8 cellular contexts compared by ENCODE assay signal in genomic region chr1:40059960-40060337, GRCh38. TPM values are rescaled to one million over a fixed set of nuclear protein-coding genes. Genes with fewer than 3 reads are reported as not detected.
DNase-seq lines count a peak whose midpoint lies in the region; ATAC-seq, FAIRE-seq and TF ChIP-seq lines count a peak whose summit lies in the region.

No MANE protein-coding gene starts in this region.

- H3K27me3 ChIP-seq in OCI-LY1 (ENCODE audit: insufficient read depth, low read length) (no peaks in the 10 kb centered on the region), dorsolateral prefrontal cortex (no peaks in the 10 kb centered on the region), skeletal muscle tissue (ENCODE audit: control insufficient read depth in 3 of 3, insufficient read depth in 3 of 3, low read length in 3 of 3) (no peaks in the 10 kb centered on the region)

- peaks cover 33% of the 10 kb centered on the region for H3K79me2 ChIP-seq in OCI-LY1 (ENCODE audit: insufficient read depth, low read length)

- H3K4me1 ChIP-seq in OCI-LY1 (ENCODE audit: insufficient read depth, low read length, severe bottlenecking) (peaks cover 57% of the 10 kb centered on the region), skeletal muscle tissue (ENCODE audit: control insufficient read depth in 3 of 3, insufficient read depth in 3 of 3, low read length in 3 of 3) (peaks cover 11 to 38% (median 18%) of the 10 kb centered on the region in 3 donors)

- peak; percentile 58 for FAIRE-seq in GM18507 (lab: Jason Lieb, UNC)

- no peak for TF ChIP-seq CTCF in OCI-LY1 (IDR thresholded peaks at IDR 0.05; ENCODE audit: low read length)
- TF ChIP-seq CTCF in dorsolateral prefrontal cortex (IDR thresholded peaks at IDR 0.05 in 54 of 56, conservative IDR thresholded peaks at IDR 0.05 in 2 of 56; ENCODE audit: low read depth in 1 of 56, partially characterized antibody in 56 of 56) = no peak

- H3F3A ChIP-seq in OCI-LY1 (ENCODE audit: insufficient read depth, low read length) = no peaks in the 10 kb centered on the region

- H2AFZ ChIP-seq in OCI-LY1 (ENCODE audit: low read length) = no peak overlapping the region

- ATAC-seq in GM21447 (IDR thresholded peaks at IDR 0.05; ENCODE audit: unreplicated experiment) (no peak), HG03135 (IDR thresholded peaks at IDR 0.05; ENCODE audit: unreplicated experiment) (no peak)

- no peaks in the 10 kb centered on the region for H3K9me3 ChIP-seq in OCI-LY1 (ENCODE audit: low read length)
- H3K9me3 ChIP-seq in skeletal muscle tissue (ENCODE audit: control insufficient read depth in 3 of 3, low read length in 3 of 3) = no peaks in the 10 kb centered on the region

- H3K27ac ChIP-seq in OCI-LY1 (ENCODE audit: low read depth, low read length, poor library complexity, severe bottlenecking) = peak overlapping the region; percentile 90
- peak overlapping the region in 54 of 59 donors; percentile 7 to 85 (median 70) for H3K27ac ChIP-seq in dorsolateral prefrontal cortex
- H3K27ac ChIP-seq in skeletal muscle tissue (ENCODE audit: low read depth, low read length) = peak overlapping the region; percentile 32

- H3K36me3 ChIP-seq in OCI-LY1 (ENCODE audit: insufficient read depth, low read length) (peaks cover 70% of the 10 kb centered on the region), skeletal muscle tissue (ENCODE audit: control insufficient read depth in 3 of 3, insufficient read depth in 3 of 3, low read length in 3 of 3) (peaks cover 13 to 43% (median 34%) of the 10 kb centered on the region in 3 donors)

- no peaks in the 10 kb centered on the region for H3K9me2 ChIP-seq in OCI-LY1 (ENCODE audit: low read depth, low read length)

- H3K4me2 ChIP-seq in OCI-LY1 (ENCODE audit: low read length) = peak overlapping the region; percentile 62

- peak overlapping the region; percentile 34 for H3K4me3 ChIP-seq in OCI-LY1 (ENCODE audit: low read depth, low read length, poor library complexity, severe bottlenecking)
- H3K4me3 ChIP-seq in dorsolateral prefrontal cortex = peak overlapping the region in 2 of 59 donors; percentile 10 to 13
- H3K4me3 ChIP-seq in skeletal muscle tissue (ENCODE audit: low read length in 3 of 3) = no peak overlapping the region

- intact Hi-C loops in dorsolateral prefrontal cortex (cut with DNase I) = no loop called here

- no peaks in the 10 kb centered on the region for H4K20me1 ChIP-seq in OCI-LY1 (ENCODE audit: insufficient read depth, low read length)

- DNase-seq in GM18507 (ENCODE audit: extremely low spot score, insufficient read length, low read depth) (no peak), dorsolateral prefrontal cortex (no peak), NCI-H510A treated with DMSO at 0.1 percent for 48 hours (lab: John Stamatoyannopoulos, UW) (no peak), NCI-H1436 treated with DMSO at 0.1 percent for 48 hours (lab: John Stamatoyannopoulos, UW) (no peak)

- peak overlapping the region; percentile 42; the same call in 1 of the 2 replicates for H3K9ac ChIP-seq in OCI-LY1 (ENCODE audit: low read length)
- H3K9ac ChIP-seq in skeletal muscle tissue (ENCODE audit: low read depth in 1 of 3, low read length in 3 of 3) = no peak overlapping the region

RNA-seq across cellular contexts. Expression of gene CAP1, which starts 19.4 kb away (rescaled TPM):
- total RNA-seq in dorsolateral prefrontal cortex (100 to 1,000 TPM; 108 to 214 (median 152) TPM), skeletal muscle tissue (79.3 TPM)

RNA-seq across cellular contexts. Expression of gene PPT1, which starts 37.1 kb away (rescaled TPM):
- 100 to 1,000 TPM in 97 of 120 experiments, 10 to 100 TPM in 23; 72.4 to 166 (median 118) TPM for total RNA-seq in dorsolateral prefrontal cortex
- 33.4 TPM for total RNA-seq in skeletal muscle tissue

Comparison
In these comparisons a context has a peak if more than half of its experiments do, and no peak if none do; other contexts are left out.
1. H3K27ac ChIP-seq: peak in every context shown above with its lines; median percentile 90 in OCI-LY1; 70 in dorsolateral prefrontal cortex; 32 in skeletal muscle tissue.